In the genomic region with DNA sequence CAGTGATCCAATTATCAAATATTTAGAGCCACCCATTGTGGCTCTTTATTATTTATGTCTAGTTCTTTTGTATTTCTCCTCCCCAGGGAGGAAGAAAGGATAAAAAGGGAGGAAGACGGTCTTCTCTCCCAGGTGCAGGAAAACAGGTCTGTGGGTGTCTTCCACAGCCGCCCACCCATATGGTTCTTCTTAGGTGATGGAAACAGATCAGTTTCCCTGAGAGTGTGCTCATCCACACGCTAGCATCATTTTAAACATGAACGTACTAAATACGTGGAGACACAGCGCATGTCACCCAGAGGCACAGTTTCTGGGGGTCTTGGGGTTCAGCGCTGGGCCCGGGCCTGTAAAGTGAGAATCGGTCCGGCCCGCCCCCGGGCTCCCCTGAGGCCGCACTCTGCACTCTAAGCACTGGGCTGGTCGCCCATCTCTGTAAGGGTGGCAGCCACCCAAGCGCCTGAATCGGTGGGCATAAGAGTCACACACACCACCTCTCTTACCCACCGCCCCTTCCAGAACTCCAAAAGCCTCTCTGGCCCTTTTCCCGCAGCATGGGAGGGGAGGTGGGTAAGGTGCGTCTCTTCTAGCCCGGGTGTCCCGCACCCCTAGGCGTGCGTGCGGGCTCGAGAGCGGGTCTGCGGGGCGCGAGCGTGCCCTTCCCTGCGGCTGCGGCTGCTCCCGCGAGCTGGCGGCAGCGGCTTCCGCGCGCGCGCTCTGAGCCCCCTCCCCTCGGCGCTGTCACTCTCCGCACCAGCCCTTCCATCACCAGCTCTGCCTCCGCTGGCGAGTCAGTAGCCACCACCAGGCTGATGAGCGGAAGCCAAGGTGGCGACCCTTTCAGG, we compare ENCODE assay signal across 8 cellular contexts. TPM values are rescaled to one million over a fixed set of nuclear protein-coding genes. Genes with fewer than 3 reads are reported as not detected.
DNase-seq lines count a peak whose midpoint lies in the region; ATAC-seq and TF ChIP-seq lines count a peak whose summit lies in the region.

No MANE protein-coding gene starts in this region.

- ATAC-seq in GM21529 (IDR thresholded peaks at IDR 0.05; ENCODE audit: unreplicated experiment) (no peak), GM18498 (IDR thresholded peaks at IDR 0.05; ENCODE audit: unreplicated experiment) (no peak), HG03354 (IDR thresholded peaks at IDR 0.05; ENCODE audit: poor library complexity, severe bottlenecking, unreplicated experiment) (no peak)

- intact Hi-C loops in ascending aorta (cut with DNase I): loop anchor here (10.0 kb wide), 3 partner anchors 279 to 1941 kb away; a partner anchor contains a TSS

- peaks cover 38% of the 10 kb centered on the region for H3K27me3 Mint-ChIP-seq in stimulated activated naive CD8-positive, alpha-beta T cell treated with anti-CD3 and anti-CD28 coated beads, Interleukin-15, Interleukin-2, amounts not matched to agents 100 ng/mL and 50 ng/mL, for 24 hours

- H3K36me3 Mint-ChIP-seq in stimulated activated naive CD8-positive, alpha-beta T cell treated with anti-CD3 and anti-CD28 coated beads, Interleukin-15, Interleukin-2, amounts not matched to agents 100 ng/mL and 50 ng/mL, for 24 hours (ENCODE audit: low read depth): peaks cover 11% of the 10 kb centered on the region

- H3K36me3 ChIP-seq in ascending aorta (no peaks in the 10 kb centered on the region), kidney epithelial cell (ENCODE audit: control insufficient read depth, insufficient read depth, low read length) (no peaks in the 10 kb centered on the region)

- DNase-seq in GM10248 (ENCODE audit: extremely low spot score) (peak; percentile 34), NCI-H524 treated with DMSO at 0.1 percent for 48 hours (lab: John Stamatoyannopoulos, UW) (peak; percentile 27), ascending aorta (ENCODE audit: low spot score in 2 of 2) (no peak), kidney epithelial cell (ENCODE audit: low read depth) (no peak)

- H3K27me3 ChIP-seq in ascending aorta (no peaks in the 10 kb centered on the region), kidney epithelial cell (ENCODE audit: control insufficient read depth, insufficient read depth, low read length) (peaks cover 5% of the 10 kb centered on the region)

- no peak overlapping the region for H3K27ac ChIP-seq in ascending aorta

- H3K4me3 Mint-ChIP-seq in stimulated activated naive CD8-positive, alpha-beta T cell treated with anti-CD3 and anti-CD28 coated beads, Interleukin-15, Interleukin-2, amounts not matched to agents 100 ng/mL and 50 ng/mL, for 24 hours: peak overlapping the region; percentile 66

- H3K9me3 Mint-ChIP-seq in stimulated activated naive CD8-positive, alpha-beta T cell treated with anti-CD3 and anti-CD28 coated beads, Interleukin-15, Interleukin-2, amounts not matched to agents 100 ng/mL and 50 ng/mL, for 24 hours: peaks cover 8% of the 10 kb centered on the region

- TF ChIP-seq CTCF in GM10248 (IDR thresholded peaks at IDR 0.05; ENCODE audit: control extremely low read depth, extremely low read depth, low read depth, missing control alignments) (no peak), ascending aorta (IDR thresholded peaks at IDR 0.05) (no peak), kidney epithelial cell (IDR thresholded peaks at IDR 0.05; ENCODE audit: insufficient read depth, low read length, poor library complexity, severe bottlenecking) (no peak)

- H3K4me1 ChIP-seq in ascending aorta: peaks cover 0 to 13% of the 10 kb centered on the region in 2 donors

- H3K4me3 ChIP-seq in ascending aorta (peak overlapping the region; percentile 67 to 81), kidney epithelial cell (ENCODE audit: low read depth, low read length) (peak overlapping the region; percentile 31)

- H3K9me3 ChIP-seq in ascending aorta: no peaks in the 10 kb centered on the region

- POLR2A ChIA-PET in GM10248 (lab: Yijun Ruan, JAX): no interaction called here

- H3K27ac Mint-ChIP-seq in stimulated activated naive CD8-positive, alpha-beta T cell treated with anti-CD3 and anti-CD28 coated beads, Interleukin-15, Interleukin-2, amounts not matched to agents 100 ng/mL and 50 ng/mL, for 24 hours: no peak overlapping the region

- CTCF ChIA-PET in GM10248 (lab: Yijun Ruan, JAX): no interaction called here

- H3K4me1 Mint-ChIP-seq in stimulated activated naive CD8-positive, alpha-beta T cell treated with anti-CD3 and anti-CD28 coated beads, Interleukin-15, Interleukin-2, amounts not matched to agents 100 ng/mL and 50 ng/mL, for 24 hours (ENCODE audit: low read depth): peaks cover 32% of the 10 kb centered on the region

RNA-seq across cellular contexts. Expression of a gene that starts 1.3 kb away (rescaled TPM):
- 25.2 TPM for total RNA-seq in ascending aorta
- total RNA-seq in kidney epithelial cell: 2.8 and 7.3 TPM in 2 replicates

Comparison
In these comparisons a context has a peak if more than half of its experiments do, and no peak if none do; other contexts are left out.
1. DNase-seq: peak in GM10248 (single experiment) and NCI-H524 treated with DMSO at 0.1 percent for 48 hours (single experiment); none in ascending aorta (0 of 2) and kidney epithelial cell (single experiment).